Comparison of ENCODE assay signal across 8 cellular contexts in the genomic region with DNA sequence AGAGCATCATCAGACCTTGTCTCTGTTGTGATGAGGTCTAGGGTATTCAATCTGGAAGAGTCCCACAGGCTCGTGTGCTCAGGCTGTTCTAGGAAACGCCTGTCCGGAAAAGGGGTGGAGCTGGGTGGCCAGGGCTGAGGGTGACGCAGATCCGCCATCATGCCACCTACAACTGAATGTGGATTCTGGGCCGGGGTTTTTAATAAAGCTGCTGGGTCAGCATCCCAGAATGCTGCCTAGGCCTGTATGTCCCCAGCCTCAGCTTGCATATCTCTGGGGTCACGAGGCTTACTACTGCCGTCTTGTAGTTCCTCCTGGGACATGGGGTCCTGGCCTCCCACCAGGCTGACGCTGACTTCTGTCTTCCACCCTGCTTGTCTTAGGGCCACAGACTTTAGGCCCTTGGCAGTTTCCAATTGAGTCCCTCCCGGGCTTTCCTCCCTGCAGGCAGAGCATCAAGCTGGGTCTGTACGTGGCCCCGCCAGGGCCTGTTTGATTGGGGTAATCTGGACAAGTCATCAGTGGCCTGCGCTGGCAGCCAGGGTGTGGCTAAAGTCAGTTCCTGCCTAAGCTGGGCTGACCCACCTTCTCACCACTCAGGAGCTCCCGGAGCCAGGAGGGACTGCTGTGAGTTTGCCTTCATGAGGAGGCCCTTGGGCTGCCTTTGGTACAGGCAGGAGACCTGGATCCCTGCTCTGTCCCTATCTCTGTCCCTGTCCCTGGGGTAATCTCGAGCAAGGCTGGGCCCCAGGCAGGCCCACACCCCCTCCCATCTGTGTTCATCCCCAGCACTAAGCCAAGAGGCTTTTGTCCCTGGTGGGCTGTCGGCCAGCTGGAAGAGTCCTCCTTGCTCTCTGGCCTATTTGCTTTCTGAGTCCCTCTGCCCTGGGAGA.
DNase-seq lines count a peak whose midpoint lies in the region; ATAC-seq and TF ChIP-seq lines count a peak whose summit lies in the region.

No MANE protein-coding gene starts in this region.

- peaks cover 2 to 6% of the 10 kb centered on the region in 2 donors for H3K36me3 ChIP-seq in mucosa of rectum (ENCODE audit: control insufficient read depth in 2 of 2, insufficient read depth in 2 of 2, low read length in 2 of 2)
- H3K36me3 ChIP-seq in OCI-LY7 (ENCODE audit: insufficient read depth, low read length) = no peaks in the 10 kb centered on the region

- intact Hi-C loops in OCI-LY7 (cut with micrococcal nuclease; ENCODE audit: unreplicated experiment) = no loop called here

- no peaks in the 10 kb centered on the region for H4K20me1 ChIP-seq in OCI-LY7 (ENCODE audit: insufficient read depth, low read length)

- H3K27me3 ChIP-seq in AG04450 (ENCODE audit: control insufficient read depth, insufficient read depth, low read length) = no peaks in the 10 kb centered on the region
- H3K27me3 ChIP-seq in mucosa of rectum (ENCODE audit: control insufficient read depth in 2 of 2, insufficient read depth in 2 of 2, low read length in 2 of 2) = no peaks in the 10 kb centered on the region

- H3K4me3 ChIP-seq in AG04450 (ENCODE audit: low read depth, low read length) (no peak overlapping the region), mucosa of rectum (ENCODE audit: low read length in 2 of 2) (peak overlapping the region in 1 of 2 donors; percentile 9), OCI-LY7 (ENCODE audit: low read depth, low read length, poor library complexity, severe bottlenecking) (no peak overlapping the region)

- POLR2A ChIA-PET in AG04450 (lab: Yijun Ruan, JAX) = interaction anchor here (1.0 kb wide), 1 partner anchor 9 kb away, joined by 3 read pairs; no protein-coding TSS in a partner anchor
- POLR2A ChIA-PET in OCI-LY7 (lab: Charles Lee) = interaction anchor here (0.6 kb wide), 1 partner anchor 70 kb away, joined by 3 read pairs; no protein-coding TSS in a partner anchor

- no peaks in the 10 kb centered on the region for H3K9me2 ChIP-seq in OCI-LY7 (ENCODE audit: insufficient read depth, low read length)

- H3K27me3 Mint-ChIP-seq in effector memory CD8-positive, alpha-beta T cell = no peaks in the 10 kb centered on the region

- H3K4me1 ChIP-seq in mucosa of rectum (ENCODE audit: control insufficient read depth in 2 of 2, insufficient read depth in 2 of 2, low read length in 2 of 2) (peaks cover 58 to 65% of the 10 kb centered on the region in 2 donors), OCI-LY7 (ENCODE audit: insufficient read depth, low read length, poor library complexity, severe bottlenecking) (peaks cover 43% of the 10 kb centered on the region)

- H3K27ac ChIP-seq in AG04450 (ENCODE audit: low read depth, low read length) = peak overlapping the region; percentile 91
- H3K27ac ChIP-seq in mucosa of rectum (ENCODE audit: low read depth in 2 of 2, low read length in 2 of 2) = peak overlapping the region; percentile 81 to 86
- H3K27ac ChIP-seq in OCI-LY7 (ENCODE audit: low read depth, low read length, poor library complexity, severe bottlenecking) = no peak overlapping the region

- H3K9ac ChIP-seq in mucosa of rectum (ENCODE audit: low read depth in 1 of 2, low read length in 2 of 2) = peak overlapping the region; percentile 5 to 26

- H3K9me3 ChIP-seq in AG04450 (ENCODE audit: control insufficient read depth, insufficient read depth, low read length) (no peaks in the 10 kb centered on the region), mucosa of rectum (ENCODE audit: control insufficient read depth in 2 of 2, low read length in 2 of 2) (no peaks in the 10 kb centered on the region), OCI-LY7 (ENCODE audit: low read length) (no peaks in the 10 kb centered on the region)

- TF ChIP-seq CTCF in AG04450 (IDR thresholded peaks at IDR 0.05; ENCODE audit: low read depth, low read length) (no peak), OCI-LY7 (conservative IDR thresholded peaks at IDR 0.05; ENCODE audit: low read length) (no peak)

- DNase-seq in AG04450 (ENCODE audit: low read depth, low spot score) = no peak
- peak; percentile 51 for DNase-seq in NCI-H82 treated with DMSO at 0.1 percent for 48 hours (lab: John Stamatoyannopoulos, UW; ENCODE audit: unreplicated experiment)
- DNase-seq in effector memory CD8-positive, alpha-beta T cell = no peak
- DNase-seq in stimulated activated CD4-positive, alpha-beta T cell treated with anti-CD3 and anti-CD28 coated beads, Interleukin-1b, Interleukin-23, amount 100 ng/mL, for 48 hours = no peak
- no peak for DNase-seq in OCI-LY7 (ENCODE audit: low spot score)
- DNase-seq in NCI-H748 (lab: John Stamatoyannopoulos, UW; ENCODE audit: unreplicated experiment) = no peak

- peak overlapping the region; percentile 89 to 92 for H3K27ac Mint-ChIP-seq in effector memory CD8-positive, alpha-beta T cell

- peak overlapping the region in 1 of 2 donors; percentile 49 for H3K4me3 Mint-ChIP-seq in effector memory CD8-positive, alpha-beta T cell

- no TSS peak for BruUV-seq in OCI-LY7 (replicated peaks; lab: Mats Ljungman, UMichigan)

- no peaks in the 10 kb centered on the region for H3K79me2 ChIP-seq in OCI-LY7 (ENCODE audit: insufficient read depth, low read depth, low read length)

- H3K4me2 ChIP-seq in OCI-LY7 (ENCODE audit: low read length) = no peak overlapping the region

- no peak for ATAC-seq in effector memory CD8-positive, alpha-beta T cell (replicated peaks)
- ATAC-seq in GM19455 (IDR thresholded peaks at IDR 0.05; ENCODE audit: unreplicated experiment) = no peak

- peaks cover 21 to 43% of the 10 kb centered on the region in 2 donors for H3K4me1 Mint-ChIP-seq in effector memory CD8-positive, alpha-beta T cell (ENCODE audit: low read depth in 2 of 2)

- H3K9me3 Mint-ChIP-seq in effector memory CD8-positive, alpha-beta T cell = no peaks in the 10 kb centered on the region

- H3K36me3 Mint-ChIP-seq in effector memory CD8-positive, alpha-beta T cell (ENCODE audit: insufficient read depth) = no peaks in the 10 kb centered on the region

- H2AFZ ChIP-seq in OCI-LY7 (ENCODE audit: low read length) = no peak overlapping the region

- CTCF ChIA-PET in AG04450 (lab: Charles Lee) (interaction anchor here (1.1 to 1.3 kb wide), 2 partner anchors 10 to 47 kb away, joined by 4 to 5 read pairs; no protein-coding TSS in a partner anchor), OCI-LY7 (lab: Charles Lee; ENCODE audit: unreplicated experiment) (interaction anchor here (1.2 kb wide), 1 partner anchor 50 kb away, joined by 3 read pairs; no protein-coding TSS in a partner anchor)
